9 cellular contexts compared by ENCODE assay signal in the genomic region with DNA sequence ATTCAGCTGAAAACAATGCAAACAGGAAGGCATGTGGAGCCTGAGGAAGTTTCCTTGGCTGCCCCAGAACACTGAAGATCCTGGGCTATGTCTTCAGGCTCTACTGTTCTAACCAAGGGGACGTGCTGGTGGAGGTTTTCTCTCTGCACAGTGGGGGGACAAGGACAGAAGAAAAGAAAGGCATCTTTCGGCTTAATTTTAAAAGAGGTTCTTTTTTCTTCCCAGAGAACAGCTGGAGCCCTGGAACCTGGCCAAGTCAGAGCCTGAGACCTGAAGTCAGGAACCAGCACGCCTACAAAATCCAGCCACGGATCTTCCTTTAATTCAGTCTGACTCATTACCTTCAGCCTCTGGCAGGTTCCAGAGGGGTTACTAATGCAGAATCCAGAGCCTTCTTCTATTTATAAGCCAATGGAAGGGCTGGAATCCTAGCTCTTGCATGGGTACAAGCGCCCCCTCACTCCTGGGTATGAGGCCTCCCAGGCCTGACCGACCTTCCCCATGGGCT. TPM values are rescaled to one million over a fixed set of nuclear protein-coding genes. Genes with fewer than 3 reads are reported as not detected.
DNase-seq lines count a peak whose midpoint lies in the region; ATAC-seq, FAIRE-seq and TF ChIP-seq lines count a peak whose summit lies in the region.
"Had no signal": no experiment of that assay in that cellular context is flagged by ENCODE, and none has a peak within 500 bp of the region (broad histone marks: within the 10 kb centered on the region; RNA-seq: fewer than 3 reads in every experiment).

No MANE protein-coding gene starts in this region.

- DNase-seq in DMS153 (lab: John Stamatoyannopoulos, UW) (peak; percentile 38), DMS153 treated with DMSO at 0.1 percent for 48 hours (lab: John Stamatoyannopoulos, UW; ENCODE audit: unreplicated experiment) (no peak), WTC11 (ENCODE audit: low spot score) (no peak), upper lobe of right lung (no peak), D721Med (ENCODE audit: insufficient read length, low spot score) (no peak)
- DNase-seq in activated CD8-positive, alpha-beta memory T cell treated with anti-CD3 and anti-CD28 coated beads, Interleukin-2, amount 10 ng/mL, durations not matched to agents 7 days and 5 days, result no peak

- no peaks in the 10 kb centered on the region for H3K36me3 ChIP-seq in iPS-18a (ENCODE audit: control insufficient read depth, low read depth, low read length)
- no peaks in the 10 kb centered on the region for H3K36me3 ChIP-seq in upper lobe of right lung

- no peaks in the 10 kb centered on the region for H3K9me3 ChIP-seq in iPS-18a (ENCODE audit: control insufficient read depth, low read depth, low read length)
- no peaks in the 10 kb centered on the region for H3K9me3 ChIP-seq in upper lobe of right lung

- no peak overlapping the region for H3K9ac ChIP-seq in iPS-18a (ENCODE audit: low read length)

- ATAC-seq in WTC11 (peak; percentile 77), upper lobe of right lung (peak; percentile 14), GM18861 (IDR thresholded peaks at IDR 0.05; ENCODE audit: unreplicated experiment) (no peak)
- no peak for ATAC-seq in activated CD8-positive, alpha-beta memory T cell treated with anti-CD3 and anti-CD28 coated beads, Interleukin-2, amount 10 ng/mL, durations not matched to agents 7 days and 5 days

- H3K27me3 ChIP-seq in iPS-18a (ENCODE audit: control insufficient read depth, insufficient read depth, low read length), result no peaks in the 10 kb centered on the region
- H3K27me3 ChIP-seq in upper lobe of right lung, result no peaks in the 10 kb centered on the region

- no peaks in the 10 kb centered on the region for H3K36me3 Mint-ChIP-seq in WTC11
- no peaks in the 10 kb centered on the region for H3K36me3 Mint-ChIP-seq in activated CD8-positive, alpha-beta memory T cell treated with anti-CD3 and anti-CD28 coated beads, Interleukin-2, amount 10 ng/mL, durations not matched to agents 7 days and 5 days

- peaks cover 35% of the 10 kb centered on the region for H3K4me1 ChIP-seq in iPS-18a (ENCODE audit: control insufficient read depth, low read depth, low read length)
- peaks cover 35% of the 10 kb centered on the region for H3K4me1 ChIP-seq in upper lobe of right lung

- no peaks in the 10 kb centered on the region for H3K27me3 Mint-ChIP-seq in WTC11 (ENCODE audit: low read depth)
- no peaks in the 10 kb centered on the region for H3K27me3 Mint-ChIP-seq in activated CD8-positive, alpha-beta memory T cell treated with anti-CD3 and anti-CD28 coated beads, Interleukin-2, amount 10 ng/mL, durations not matched to agents 7 days and 5 days

- H3K4me3 ChIP-seq in iPS-18a (ENCODE audit: low read length) (no peak overlapping the region), upper lobe of right lung (no peak overlapping the region)

- CTCF ChIA-PET in WTC11 (lab: Charles Lee), result interaction anchor here (0.6 to 2.0 kb wide), 12 partner anchors 14 to 461 kb away, joined by 3 to 10 read pairs (median 4); partner anchors contain the start of genes LZIC, NMNAT1 and UBE4B
- CTCF ChIA-PET in activated CD8-positive, alpha-beta memory T cell treated with anti-CD3 and anti-CD28 coated beads, Interleukin-2, amount 10 ng/mL, durations not matched to agents 7 days and 5 days (lab: Charles Lee), result interaction anchor here (0.6 to 4.1 kb wide), 7 partner anchors 17 to 677 kb away, joined by 3 to 15 read pairs (median 3); no protein-coding TSS in a partner anchor

- no peak for FAIRE-seq in D721Med (lab: Jason Lieb, UNC)

- POLR2A ChIA-PET in WTC11 (lab: Charles Lee), result no interaction called here

- H3K9me3 Mint-ChIP-seq in WTC11, result no peaks in the 10 kb centered on the region
- no peaks in the 10 kb centered on the region for H3K9me3 Mint-ChIP-seq in activated CD8-positive, alpha-beta memory T cell treated with anti-CD3 and anti-CD28 coated beads, Interleukin-2, amount 10 ng/mL, durations not matched to agents 7 days and 5 days (ENCODE audit: low read depth)

- peak overlapping the region; percentile 89 for H3K27ac Mint-ChIP-seq in WTC11
- no peak overlapping the region for H3K27ac Mint-ChIP-seq in activated CD8-positive, alpha-beta memory T cell treated with anti-CD3 and anti-CD28 coated beads, Interleukin-2, amount 10 ng/mL, durations not matched to agents 7 days and 5 days

- H3K27ac ChIP-seq in iPS-18a (ENCODE audit: low read length) (peak overlapping the region; percentile 56), upper lobe of right lung (peak overlapping the region; percentile 47)
- H3K27ac ChIP-seq: 22Rv1 had no signal

- TF ChIP-seq CTCF in WTC11 (IDR thresholded peaks at IDR 0.05) (no peak), upper lobe of right lung (IDR thresholded peaks at IDR 0.05) (no peak), D721Med (IDR thresholded peaks at IDR 0.05; ENCODE audit: insufficient read depth, missing control alignments) (no peak)

- intact Hi-C loops in upper lobe of right lung (cut with DNase I), result no loop called here

- no peak overlapping the region for H3K4me3 Mint-ChIP-seq in WTC11
- H3K4me3 Mint-ChIP-seq in activated CD8-positive, alpha-beta memory T cell treated with anti-CD3 and anti-CD28 coated beads, Interleukin-2, amount 10 ng/mL, durations not matched to agents 7 days and 5 days, result no peak overlapping the region

- peaks cover 46% of the 10 kb centered on the region for H3K4me1 Mint-ChIP-seq in WTC11
- peaks cover 15% of the 10 kb centered on the region for H3K4me1 Mint-ChIP-seq in activated CD8-positive, alpha-beta memory T cell treated with anti-CD3 and anti-CD28 coated beads, Interleukin-2, amount 10 ng/mL, durations not matched to agents 7 days and 5 days

TF ChIP-seq in WTC11, 78 proteins besides CTCF, POLR2A, EP300 and RAD21 (continues in another document):
- TF ChIP-seq, protein P1, sequence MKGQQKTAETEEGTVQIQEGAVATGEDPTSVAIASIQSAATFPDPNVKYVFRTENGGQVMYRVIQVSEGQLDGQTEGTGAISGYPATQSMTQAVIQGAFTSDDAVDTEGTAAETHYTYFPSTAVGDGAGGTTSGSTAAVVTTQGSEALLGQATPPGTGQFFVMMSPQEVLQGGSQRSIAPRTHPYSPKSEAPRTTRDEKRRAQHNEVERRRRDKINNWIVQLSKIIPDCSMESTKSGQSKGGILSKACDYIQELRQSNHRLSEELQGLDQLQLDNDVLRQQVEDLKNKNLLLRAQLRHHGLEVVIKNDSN (CRISPR knock-in tag; IDR thresholded peaks at IDR 0.05), result no peak
- no peak for TF ChIP-seq FOXJ3 (CRISPR knock-in tag; IDR thresholded peaks at IDR 0.05; ENCODE audit: borderline replicate concordance)
- TF ChIP-seq ZNF138 (CRISPR knock-in tag; conservative IDR thresholded peaks at IDR 0.05), result no peak
- TF ChIP-seq NR3C1 (CRISPR knock-in tag; conservative IDR thresholded peaks at IDR 0.05; ENCODE audit: low read depth), result no peak
- TF ChIP-seq ZNF232 (CRISPR knock-in tag; IDR thresholded peaks at IDR 0.05), result no peak
- TF ChIP-seq FOXP4 (CRISPR knock-in tag; IDR thresholded peaks at IDR 0.05), result no peak
- no peak for TF ChIP-seq RELA (CRISPR knock-in tag; IDR thresholded peaks at IDR 0.05; ENCODE audit: borderline replicate concordance)
- TF ChIP-seq SMAD4 (CRISPR knock-in tag; IDR thresholded peaks at IDR 0.05), result no peak
- TF ChIP-seq ZNF219 (CRISPR knock-in tag; IDR thresholded peaks at IDR 0.05; ENCODE audit: borderline replicate concordance), result no peak

RNA-seq across cellular contexts. Expression of gene CTNNBIP1, which starts 19.8 kb away (rescaled TPM):
- total RNA-seq in WTC11 (2021) (51.8 to 58.2 TPM (median 53.0 TPM) in 3 replicates), upper lobe of right lung (47.6 TPM)
- total RNA-seq in activated CD8-positive, alpha-beta memory T cell treated with anti-CD3 and anti-CD28 coated beads, Interleukin-2, amount 10 ng/mL, durations not matched to agents 7 days and 5 days, result 10 to 100 TPM; 10.9 to 15.8 TPM

RNA-seq across cellular contexts. Expression of gene LZIC, which starts 52.9 kb away (rescaled TPM):
- 16.9 to 22.0 TPM (median 20.9 TPM) in 3 replicates for total RNA-seq in WTC11 (2021)
- total RNA-seq in upper lobe of right lung, result 29.1 TPM
- total RNA-seq in activated CD8-positive, alpha-beta memory T cell treated with anti-CD3 and anti-CD28 coated beads, Interleukin-2, amount 10 ng/mL, durations not matched to agents 7 days and 5 days, result 10 to 100 TPM; 25.0 to 27.7 TPM

RNA-seq across cellular contexts. Expression of gene NMNAT1, which starts 53.0 kb away (rescaled TPM):
- 2.3 to 2.8 TPM (median 2.8 TPM) in 3 replicates for total RNA-seq in WTC11 (2021)
- 9.1 TPM for total RNA-seq in upper lobe of right lung
- 1 to 10 TPM; 6.5 to 10.0 TPM for total RNA-seq in activated CD8-positive, alpha-beta memory T cell treated with anti-CD3 and anti-CD28 coated beads, Interleukin-2, amount 10 ng/mL, durations not matched to agents 7 days and 5 days

Comparison
In these comparisons a context has a peak if more than half of its experiments do, and no peak if none do; other contexts are left out.
1. ATAC-seq: peak in WTC11 (single experiment) and upper lobe of right lung (single experiment); none in GM18861 (single experiment) and activated CD8-positive, alpha-beta memory T cell treated with anti-CD3 and anti-CD28 coated beads, Interleukin-2, amount 10 ng/mL, durations not matched to agents 7 days and 5 days (single experiment).